In the genomic region with DNA sequence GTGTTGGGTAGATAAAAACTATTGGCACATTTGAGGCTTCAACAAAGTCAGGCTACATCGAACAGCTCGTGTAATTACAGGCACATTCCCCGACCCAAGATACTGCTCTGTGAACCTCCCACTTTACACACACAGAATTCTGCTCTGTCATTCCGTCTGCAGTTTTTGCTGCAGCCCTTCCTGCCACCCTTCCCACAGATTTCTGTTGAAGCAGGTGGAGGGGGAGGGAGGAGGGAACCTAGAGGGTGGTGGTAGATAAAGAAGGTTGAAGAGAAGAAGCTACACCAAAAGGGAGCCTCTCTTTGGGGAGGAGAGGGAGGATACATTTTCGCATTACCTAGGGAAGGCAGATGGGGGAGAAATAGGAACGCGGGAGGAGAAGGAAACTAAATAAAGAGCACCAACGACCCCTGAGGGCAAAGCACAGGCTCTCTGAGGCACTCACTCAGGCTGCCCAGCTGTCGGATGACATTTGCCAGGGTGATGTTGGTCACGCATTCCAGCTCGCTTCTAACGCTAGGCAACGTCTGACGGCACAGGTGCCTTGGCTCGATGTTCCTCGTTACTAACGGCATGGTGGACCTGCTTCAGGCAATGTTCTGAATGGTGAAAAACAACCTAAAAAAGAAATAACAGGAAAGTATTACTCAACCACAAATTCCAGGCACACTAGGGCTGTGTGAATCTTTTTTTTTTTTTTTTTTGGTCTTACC, we compare ENCODE assay signal across 8 cellular contexts. TPM values are rescaled to one million over a fixed set of nuclear protein-coding genes. Genes with fewer than 3 reads are reported as not detected.
A peak's percentile ranks its signal among the peaks of the same experiment; 100 is the strongest.
DNase-seq lines count a peak whose midpoint lies in the region; ATAC-seq and TF ChIP-seq lines count a peak whose summit lies in the region.
"Had no signal": no experiment of that assay in that cellular context is flagged by ENCODE, and none has a peak within 500 bp of the region (broad histone marks: within the 10 kb centered on the region; RNA-seq: fewer than 3 reads in every experiment).

No MANE protein-coding gene starts in this region.

- TF ChIP-seq POLR2A in GM18505 (IDR thresholded peaks at IDR 0.05; ENCODE audit: borderline replicate concordance, extremely low read depth, insufficient read depth, insufficient read length): no peak

- peak; percentile 12 for TF ChIP-seq CTCF in foreskin keratinocyte (conservative IDR thresholded peaks at IDR 0.05)

- H3K27ac ChIP-seq in foreskin keratinocyte: no peak overlapping the region

- peak; percentile 57 for DNase-seq in LHCN-M2 (ENCODE audit: low read depth)
- peak; percentile 33 to 49 for DNase-seq in activated CD4-positive, alpha-beta T cell treated with anti-CD3 and anti-CD28 coated beads, Interleukin-2, amount 50 U/mL, for 48 hours
- DNase-seq in foreskin keratinocyte: no peak
- peak; percentile 41 for DNase-seq in pons (ENCODE audit: low spot score)

- H3K4me1 ChIP-seq in foreskin keratinocyte: peaks cover 4% of the 10 kb centered on the region

- H3K27me3 ChIP-seq in foreskin keratinocyte: no peaks in the 10 kb centered on the region

- ATAC-seq in foreskin keratinocyte (no peak), HG02973 (IDR thresholded peaks at IDR 0.05; ENCODE audit: unreplicated experiment) (no peak), HG03378 (IDR thresholded peaks at IDR 0.05; ENCODE audit: unreplicated experiment) (no peak), GM18505 (IDR thresholded peaks at IDR 0.05; ENCODE audit: unreplicated experiment) (no peak)

RNA-seq across cellular contexts. Expression of a gene that starts 36.0 kb away (rescaled TPM):
- total RNA-seq in LHCN-M2 (2014; rRNA removed): 8.1 and 8.7 TPM in 2 replicates
- polyA plus RNA-seq in LHCN-M2 (2012): 2.3 TPM
- total RNA-seq in foreskin keratinocyte: 1.9 and 2.4 TPM in 2 replicates
- polyA plus RNA-seq in foreskin keratinocyte: 2.4 and 2.9 TPM in 2 replicates

RNA-seq across cellular contexts. Expression of a gene that starts 45.3 kb away (rescaled TPM):
- not detected in 2 replicates for total RNA-seq in LHCN-M2 (2014; rRNA removed)
- not detected for polyA plus RNA-seq in LHCN-M2 (2012)
- 1.7 and 2.7 TPM in 2 replicates for total RNA-seq in foreskin keratinocyte
- polyA plus RNA-seq in foreskin keratinocyte: 3.2 and 4.5 TPM in 2 replicates
- total RNA-seq: M059J had no signal

RNA-seq across cellular contexts. Expression of a gene that starts 53.8 kb away (rescaled TPM):
- total RNA-seq in LHCN-M2 (2014; rRNA removed) (not detected in 2 replicates), foreskin keratinocyte (not detected in 2 replicates)
- 0.18 TPM for polyA plus RNA-seq in LHCN-M2 (2012)
- polyA plus RNA-seq in foreskin keratinocyte: 0.11 and 0.12 TPM in 2 replicates
- total RNA-seq: M059J had no signal

Comparison
In these comparisons a context has a peak if more than half of its experiments do, and no peak if none do; other contexts are left out.
1. DNase-seq: peak in LHCN-M2 (single experiment), activated CD4-positive, alpha-beta T cell treated with anti-CD3 and anti-CD28 coated beads, Interleukin-2, amount 50 U/mL, for 48 hours (2 of 2) and pons (single experiment); none in foreskin keratinocyte (0 of 2).